In the genomic region with DNA sequence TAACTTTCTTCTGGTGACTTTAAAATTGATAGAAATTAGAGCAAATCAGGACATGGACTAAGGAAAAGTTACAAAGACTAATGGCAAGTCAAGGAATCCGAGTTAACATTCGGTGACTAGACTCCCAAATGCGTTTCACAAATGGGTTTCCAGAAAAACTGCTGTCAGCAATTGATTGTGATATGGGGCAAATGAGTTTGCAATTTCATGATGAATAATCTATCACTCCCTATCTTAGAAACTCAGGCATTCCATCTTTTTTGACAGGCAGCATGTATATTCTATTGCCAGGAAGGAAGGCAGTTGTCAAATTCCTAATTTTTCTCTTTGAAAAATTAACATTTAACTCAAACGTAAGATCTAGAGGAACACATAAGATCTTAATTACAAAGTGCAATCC, we compare ENCODE assay signal across 1 cellular context.
TF ChIP-seq lines count a peak whose summit lies in the region.

No MANE protein-coding gene starts in this region.

TF ChIP-seq in K562, 482 proteins besides CTCF, POLR2A, EP300 and RAD21 (continued from another document):
- TF ChIP-seq TGIF2 (CRISPR knock-in tag; IDR thresholded peaks at IDR 0.05) (no peak), ZNF764 (CRISPR knock-in tag; IDR thresholded peaks at IDR 0.05; ENCODE audit: low read depth) (no peak)
- TF ChIP-seq, protein P1, sequence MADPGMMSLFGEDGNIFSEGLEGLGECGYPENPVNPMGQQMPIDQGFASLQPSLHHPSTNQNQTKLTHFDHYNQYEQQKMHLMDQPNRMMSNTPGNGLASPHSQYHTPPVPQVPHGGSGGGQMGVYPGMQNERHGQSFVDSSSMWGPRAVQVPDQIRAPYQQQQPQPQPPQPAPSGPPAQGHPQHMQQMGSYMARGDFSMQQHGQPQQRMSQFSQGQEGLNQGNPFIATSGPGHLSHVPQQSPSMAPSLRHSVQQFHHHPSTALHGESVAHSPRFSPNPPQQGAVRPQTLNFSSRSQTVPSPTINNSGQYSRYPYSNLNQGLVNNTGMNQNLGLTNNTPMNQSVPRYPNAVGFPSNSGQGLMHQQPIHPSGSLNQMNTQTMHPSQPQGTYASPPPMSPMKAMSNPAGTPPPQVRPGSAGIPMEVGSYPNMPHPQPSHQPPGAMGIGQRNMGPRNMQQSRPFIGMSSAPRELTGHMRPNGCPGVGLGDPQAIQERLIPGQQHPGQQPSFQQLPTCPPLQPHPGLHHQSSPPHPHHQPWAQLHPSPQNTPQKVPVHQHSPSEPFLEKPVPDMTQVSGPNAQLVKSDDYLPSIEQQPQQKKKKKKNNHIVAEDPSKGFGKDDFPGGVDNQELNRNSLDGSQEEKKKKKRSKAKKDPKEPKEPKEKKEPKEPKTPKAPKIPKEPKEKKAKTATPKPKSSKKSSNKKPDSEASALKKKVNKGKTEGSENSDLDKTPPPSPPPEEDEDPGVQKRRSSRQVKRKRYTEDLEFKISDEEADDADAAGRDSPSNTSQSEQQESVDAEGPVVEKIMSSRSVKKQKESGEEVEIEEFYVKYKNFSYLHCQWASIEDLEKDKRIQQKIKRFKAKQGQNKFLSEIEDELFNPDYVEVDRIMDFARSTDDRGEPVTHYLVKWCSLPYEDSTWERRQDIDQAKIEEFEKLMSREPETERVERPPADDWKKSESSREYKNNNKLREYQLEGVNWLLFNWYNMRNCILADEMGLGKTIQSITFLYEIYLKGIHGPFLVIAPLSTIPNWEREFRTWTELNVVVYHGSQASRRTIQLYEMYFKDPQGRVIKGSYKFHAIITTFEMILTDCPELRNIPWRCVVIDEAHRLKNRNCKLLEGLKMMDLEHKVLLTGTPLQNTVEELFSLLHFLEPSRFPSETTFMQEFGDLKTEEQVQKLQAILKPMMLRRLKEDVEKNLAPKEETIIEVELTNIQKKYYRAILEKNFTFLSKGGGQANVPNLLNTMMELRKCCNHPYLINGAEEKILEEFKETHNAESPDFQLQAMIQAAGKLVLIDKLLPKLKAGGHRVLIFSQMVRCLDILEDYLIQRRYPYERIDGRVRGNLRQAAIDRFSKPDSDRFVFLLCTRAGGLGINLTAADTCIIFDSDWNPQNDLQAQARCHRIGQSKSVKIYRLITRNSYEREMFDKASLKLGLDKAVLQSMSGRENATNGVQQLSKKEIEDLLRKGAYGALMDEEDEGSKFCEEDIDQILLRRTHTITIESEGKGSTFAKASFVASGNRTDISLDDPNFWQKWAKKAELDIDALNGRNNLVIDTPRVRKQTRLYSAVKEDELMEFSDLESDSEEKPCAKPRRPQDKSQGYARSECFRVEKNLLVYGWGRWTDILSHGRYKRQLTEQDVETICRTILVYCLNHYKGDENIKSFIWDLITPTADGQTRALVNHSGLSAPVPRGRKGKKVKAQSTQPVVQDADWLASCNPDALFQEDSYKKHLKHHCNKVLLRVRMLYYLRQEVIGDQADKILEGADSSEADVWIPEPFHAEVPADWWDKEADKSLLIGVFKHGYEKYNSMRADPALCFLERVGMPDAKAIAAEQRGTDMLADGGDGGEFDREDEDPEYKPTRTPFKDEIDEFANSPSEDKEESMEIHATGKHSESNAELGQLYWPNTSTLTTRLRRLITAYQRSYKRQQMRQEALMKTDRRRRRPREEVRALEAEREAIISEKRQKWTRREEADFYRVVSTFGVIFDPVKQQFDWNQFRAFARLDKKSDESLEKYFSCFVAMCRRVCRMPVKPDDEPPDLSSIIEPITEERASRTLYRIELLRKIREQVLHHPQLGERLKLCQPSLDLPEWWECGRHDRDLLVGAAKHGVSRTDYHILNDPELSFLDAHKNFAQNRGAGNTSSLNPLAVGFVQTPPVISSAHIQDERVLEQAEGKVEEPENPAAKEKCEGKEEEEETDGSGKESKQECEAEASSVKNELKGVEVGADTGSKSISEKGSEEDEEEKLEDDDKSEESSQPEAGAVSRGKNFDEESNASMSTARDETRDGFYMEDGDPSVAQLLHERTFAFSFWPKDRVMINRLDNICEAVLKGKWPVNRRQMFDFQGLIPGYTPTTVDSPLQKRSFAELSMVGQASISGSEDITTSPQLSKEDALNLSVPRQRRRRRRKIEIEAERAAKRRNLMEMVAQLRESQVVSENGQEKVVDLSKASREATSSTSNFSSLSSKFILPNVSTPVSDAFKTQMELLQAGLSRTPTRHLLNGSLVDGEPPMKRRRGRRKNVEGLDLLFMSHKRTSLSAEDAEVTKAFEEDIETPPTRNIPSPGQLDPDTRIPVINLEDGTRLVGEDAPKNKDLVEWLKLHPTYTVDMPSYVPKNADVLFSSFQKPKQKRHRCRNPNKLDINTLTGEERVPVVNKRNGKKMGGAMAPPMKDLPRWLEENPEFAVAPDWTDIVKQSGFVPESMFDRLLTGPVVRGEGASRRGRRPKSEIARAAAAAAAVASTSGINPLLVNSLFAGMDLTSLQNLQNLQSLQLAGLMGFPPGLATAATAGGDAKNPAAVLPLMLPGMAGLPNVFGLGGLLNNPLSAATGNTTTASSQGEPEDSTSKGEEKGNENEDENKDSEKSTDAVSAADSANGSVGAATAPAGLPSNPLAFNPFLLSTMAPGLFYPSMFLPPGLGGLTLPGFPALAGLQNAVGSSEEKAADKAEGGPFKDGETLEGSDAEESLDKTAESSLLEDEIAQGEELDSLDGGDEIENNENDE (IDR thresholded peaks at IDR 0.05; ENCODE audit: low read depth, low read length) = no peak
